1 cellular context compared by ENCODE assay signal in genomic region chr2:111860005-111860404, GRCh38. TPM values are rescaled to one million over a fixed set of nuclear protein-coding genes. Genes with fewer than 3 reads are reported as not detected.
"Had no signal": no experiment of that assay in that cellular context is flagged by ENCODE, and none has a peak within 500 bp of the region (broad histone marks: within the 10 kb centered on the region; RNA-seq: fewer than 3 reads in every experiment).

No MANE protein-coding gene starts in this region.

RNA-seq across cellular contexts. Expression of gene MERTK, which starts 38.4 kb away (rescaled TPM):
- polyA plus RNA-seq: naive thymus-derived CD8-positive, alpha-beta T cell had no signal
